In genomic region chr9:37547328-37547878, GRCh38 we compare ENCODE assay signal across 1 cellular context.
TF ChIP-seq lines count a peak whose summit lies in the region.

No MANE protein-coding gene starts in this region.

TF ChIP-seq in WTC11, 78 proteins besides CTCF, POLR2A, EP300 and RAD21:
- TF ChIP-seq MLX (CRISPR knock-in tag; IDR thresholded peaks at IDR 0.05) (no peak), FOXK1 (CRISPR knock-in tag; IDR thresholded peaks at IDR 0.05) (no peak), SMAD3 (CRISPR knock-in tag; IDR thresholded peaks at IDR 0.05; ENCODE audit: borderline replicate concordance) (no peak), ATF1 (CRISPR knock-in tag; IDR thresholded peaks at IDR 0.05) (no peak), STAT6 (CRISPR knock-in tag; conservative IDR thresholded peaks at IDR 0.05; ENCODE audit: low read depth) (no peak), ATF2 (CRISPR knock-in tag; IDR thresholded peaks at IDR 0.05; ENCODE audit: borderline replicate concordance, low read depth) (no peak), ZNF121 (CRISPR knock-in tag; IDR thresholded peaks at IDR 0.05) (peak; percentile 61; the same call in 1 of the 2 replicates), RORB (CRISPR knock-in tag; IDR thresholded peaks at IDR 0.05) (no peak), CREM (CRISPR knock-in tag; IDR thresholded peaks at IDR 0.05) (no peak)
TF ChIP-seq in WTC11: peak in this region for 1.
